In genomic region chr9:134101623-134102149, GRCh38 we compare ENCODE assay signal across 29 cellular contexts.
"Had no signal": no experiment of that assay in that cellular context is flagged by ENCODE, and none has a peak within 500 bp of the region (broad histone marks: within the 10 kb centered on the region; RNA-seq: fewer than 3 reads in every experiment).

No MANE protein-coding gene starts in this region.

- H3K9me3 ChIP-seq: neutrophil, ovary, tibial artery had no signal

- H3K27ac ChIP-seq: brain microvascular endothelial cell, coronary artery, dorsolateral prefrontal cortex, neutrophil, ovary, skin epidermis, tibial artery, WERI-Rb-1 had no signal

- H3K4me1 ChIP-seq: tibial artery had no signal

- H3K9me3 Mint-ChIP-seq: immature natural killer cell; stimulated activated naive CD8-positive, alpha-beta T cell treated with anti-CD3 and anti-CD28 coated beads, Interleukin-15, Interleukin-2, amounts not matched to agents 100 ng/mL and 50 ng/mL, for 24 hours; T-helper 1 cell treated with Interleukin-12 subunit alpha and Interleukin-12 subunit beta and Interleukin-4 antibody, amounts not matched to agents 30 μg/mL and 1 μg/mL, for 36 hours had no signal

- H3K36me3 ChIP-seq: brain microvascular endothelial cell, neutrophil, ovary, tibial artery, WERI-Rb-1 had no signal

- H3K4me1 Mint-ChIP-seq: immature natural killer cell, nephron had no signal

- H3K36me3 Mint-ChIP-seq: activated naive CD8-positive, alpha-beta T cell; immature natural killer cell had no signal

- ATAC-seq: activated CD4-positive, CD25-positive, alpha-beta regulatory T cell treated with anti-CD3 and anti-CD28 coated beads, Interleukin-2, amount 50 U/mL, for 24 hours; left colon; sciatic nerve had no signal

- H3K27me3 ChIP-seq: brain microvascular endothelial cell, dorsolateral prefrontal cortex, ovary had no signal

- H3K4me3 Mint-ChIP-seq: activated naive CD8-positive, alpha-beta T cell; immature natural killer cell; nephron; stimulated activated naive CD8-positive, alpha-beta T cell treated with anti-CD3 and anti-CD28 coated beads, Interleukin-15, Interleukin-2, amounts not matched to agents 100 ng/mL and 50 ng/mL, for 24 hours; T-helper 1 cell treated with Interleukin-12 subunit alpha and Interleukin-12 subunit beta and Interleukin-4 antibody, amounts not matched to agents 30 μg/mL and 1 μg/mL, for 36 hours had no signal

- H3K4me3 ChIP-seq: coronary artery, dorsolateral prefrontal cortex, ovary, skin epidermis, tibial artery had no signal

- DNase-seq: activated CD4-positive, alpha-beta T cell treated with anti-CD3 and anti-CD28 coated beads for 48 hours; activated CD4-positive, alpha-beta T cell treated with anti-CD3 and anti-CD28 coated beads, Interleukin-2, amount 50 U/mL, for 48 hours; activated CD8-positive, alpha-beta memory T cell treated with anti-CD3 and anti-CD28 coated beads for 24 hours; activated effector memory CD4-positive, alpha-beta T cell treated with Interleukin-2 at 50 U/mL for 16 hours; activated naive CD4-positive, alpha-beta T cell treated with Interleukin-2 at 50 U/mL for 16 hours; brain microvascular endothelial cell; dorsolateral prefrontal cortex; effector memory CD4-positive, alpha-beta T cell; glutamatergic neuron; immature natural killer cell; kidney; left colon; ovary; retina; stimulated activated CD4-positive, alpha-beta T cell treated with anti-CD3 and anti-CD28 coated beads, Interleukin-12 subunit alpha, Interleukin-12 subunit beta, amount 100 ng/mL, for 4 hours; stimulated activated CD4-positive, alpha-beta T cell treated with anti-CD3 and anti-CD28 coated beads, Interleukin-4, amount 100 ng/mL, for 1 hour; T-helper 9 cell; tibial artery; WERI-Rb-1 had no signal

- H3K27ac Mint-ChIP-seq: activated naive CD8-positive, alpha-beta T cell; immature natural killer cell; nephron; progenitor cell of endocrine pancreas; stimulated activated naive CD8-positive, alpha-beta T cell treated with anti-CD3 and anti-CD28 coated beads, Interleukin-15, Interleukin-2, amounts not matched to agents 100 ng/mL and 50 ng/mL, for 24 hours; T-helper 1 cell treated with Interleukin-12 subunit alpha and Interleukin-12 subunit beta and Interleukin-4 antibody, amounts not matched to agents 30 μg/mL and 1 μg/mL, for 36 hours had no signal
